ENCODE assay signal across 9 cellular contexts in the genomic region with DNA sequence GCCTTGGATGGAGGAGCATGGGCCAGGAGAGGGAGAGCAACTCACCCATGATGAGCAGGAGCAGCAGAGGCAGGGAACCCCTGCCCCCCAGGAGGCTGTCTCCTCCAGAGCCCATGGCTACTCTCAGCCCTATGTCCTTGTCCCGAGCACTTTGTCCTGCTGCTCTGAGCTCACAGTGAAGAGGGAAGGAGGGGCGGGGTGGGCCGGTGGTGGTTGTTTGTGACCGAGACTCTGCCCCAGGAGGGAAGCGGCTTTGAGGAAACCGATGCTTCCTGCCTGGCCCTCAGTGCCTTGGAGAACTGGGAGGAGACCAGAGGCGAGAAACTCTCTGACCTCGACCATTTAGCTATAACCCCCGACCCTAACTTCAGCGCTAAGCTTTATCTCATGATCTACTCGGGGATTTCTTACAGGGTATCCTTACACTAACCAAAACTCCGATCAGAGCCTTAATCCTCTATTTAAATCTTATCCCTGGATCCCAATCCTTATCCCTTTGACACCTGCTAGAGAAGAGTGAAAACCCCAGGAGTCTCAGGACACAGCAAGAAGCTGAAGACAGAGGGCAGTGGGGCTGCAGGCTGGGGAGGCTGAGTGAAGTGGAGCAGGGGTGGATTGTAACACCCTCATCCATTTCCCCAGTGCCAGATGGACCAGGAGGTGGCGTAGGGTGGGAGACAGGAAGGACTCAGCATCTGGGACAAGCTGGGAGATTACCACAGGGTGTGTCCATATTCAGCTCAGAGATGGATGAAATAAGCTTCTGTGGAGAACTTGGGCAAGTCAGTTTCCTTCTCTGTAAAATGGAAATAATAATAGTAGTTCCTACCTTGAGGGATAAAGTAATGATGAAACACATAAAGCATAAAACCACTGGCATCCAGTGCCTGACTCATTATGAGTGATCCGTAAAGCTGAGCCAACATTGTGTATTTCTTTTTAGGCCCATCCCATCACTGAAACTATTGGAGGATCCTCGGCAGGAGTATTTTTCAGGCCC. TPM values are rescaled to one million over a fixed set of nuclear protein-coding genes. Genes with fewer than 3 reads are reported as not detected.
DNase-seq lines count a peak whose midpoint lies in the region; FAIRE-seq and TF ChIP-seq lines count a peak whose summit lies in the region.
"Had no signal": no experiment of that assay in that cellular context is flagged by ENCODE, and none has a peak within 500 bp of the region (broad histone marks: within the 10 kb centered on the region; RNA-seq: fewer than 3 reads in every experiment).

A gene (minus strand): TSS at position 185 of the 1,000 bp plus-strand sequence. CDS start 70 bp downstream, at position 115.

- H3K27me3 ChIP-seq in bronchial epithelial cell (ENCODE audit: control insufficient read depth, insufficient read depth, low read length) (no peaks in the 10 kb centered on the region), small intestine (ENCODE audit: control insufficient read depth in 2 of 2, insufficient read depth in 2 of 2, low read length in 2 of 2) (no peaks in the 10 kb centered on the region)
- no peaks in the 10 kb centered on the region for H3K27me3 ChIP-seq in effector memory CD4-positive, alpha-beta T cell (replicated peaks; ENCODE audit: control insufficient read depth, insufficient read depth, low read length, poor library complexity, severe bottlenecking)

- FAIRE-seq in bronchial epithelial cell (lab: Jason Lieb, UNC) = peak; percentile 75
- FAIRE-seq in small intestine (lab: Jason Lieb, UNC) = no peak

- H3K4me3 ChIP-seq in bronchial epithelial cell (ENCODE audit: low read depth, low read length) = no peak within 1 kb of the TSS
- H3K4me3 ChIP-seq in effector memory CD4-positive, alpha-beta T cell (ENCODE audit: insufficient read depth, low read depth, low read length, poor library complexity, severe bottlenecking) = no peak within 1 kb of the TSS
- no peak within 1 kb of the TSS for H3K4me3 ChIP-seq in small intestine (ENCODE audit: low read depth in 1 of 2, low read length in 2 of 2)
- H3K4me3 ChIP-seq: SK-N-MC had no signal

- no peak for TF ChIP-seq CTCF in bronchial epithelial cell (IDR thresholded peaks at IDR 0.05; ENCODE audit: insufficient read depth, low read length, severe bottlenecking)

- H3K36me3 ChIP-seq in bronchial epithelial cell (ENCODE audit: control insufficient read depth, insufficient read depth, low read length) = no peaks in the 10 kb centered on the region
- H3K36me3 ChIP-seq in effector memory CD4-positive, alpha-beta T cell (ENCODE audit: control insufficient read depth, insufficient read depth, low read length) = no peaks in the 10 kb centered on the region
- no peaks in the 10 kb centered on the region for H3K36me3 ChIP-seq in small intestine (ENCODE audit: control insufficient read depth in 2 of 2, insufficient read depth in 2 of 2, low read length in 2 of 2)

- DNase-seq in HS-27A (ENCODE audit: low read depth) (peak; percentile 43), bronchial epithelial cell (ENCODE audit: low read depth) (peak; percentile 95), kidney tubule cell (ENCODE audit: low spot score) (peak; percentile 92), cortex of kidney (lab: John Stamatoyannopoulos, UW) (no peak), small intestine (no peak), OCI-M2 (lab: John Stamatoyannopoulos, UW; ENCODE audit: unreplicated experiment) (no peak)
- DNase-seq in effector memory CD4-positive, alpha-beta T cell = no peak

- 43 to 55% (median 45%) methylated on average over 15 of the region's 15 CpGs for WGBS in small intestine, 3 donors

- no peaks in the 10 kb centered on the region for H3K9me3 ChIP-seq in effector memory CD4-positive, alpha-beta T cell (ENCODE audit: control insufficient read depth, low read length)
- no peaks in the 10 kb centered on the region for H3K9me3 ChIP-seq in small intestine (ENCODE audit: control insufficient read depth, low read depth)

- peak within 1 kb of the TSS; percentile 90 for H3K27ac ChIP-seq in temporal lobe (ENCODE audit: low read depth, low read length)
- H3K27ac ChIP-seq in effector memory CD4-positive, alpha-beta T cell (ENCODE audit: insufficient read depth, low read length, poor library complexity, severe bottlenecking) = no peak within 1 kb of the TSS
- H3K27ac ChIP-seq in small intestine (ENCODE audit: low read depth in 1 of 2, low read length in 1 of 2) = peak within 1 kb of the TSS in 1 of 2 donors; percentile 71
- H3K27ac ChIP-seq: SK-N-MC had no signal

- no peaks in the 10 kb centered on the region for H3K4me1 ChIP-seq in effector memory CD4-positive, alpha-beta T cell (ENCODE audit: control insufficient read depth, insufficient read depth, low read length, poor library complexity, severe bottlenecking)
- H3K4me1 ChIP-seq in small intestine (ENCODE audit: control insufficient read depth in 2 of 2, insufficient read depth in 1 of 2, low read depth in 1 of 2, low read length in 1 of 2) = no peaks in the 10 kb centered on the region

RNA-seq across cellular contexts. Expression of the gene that starts here (rescaled TPM):
- total RNA-seq in bronchial epithelial cell (under 0.01 TPM in 1 of 2 replicates, not detected in the other), temporal lobe (3.9 TPM)
- 1 to 10 TPM in 2 of 3 donors, under 1 TPM in 1; 0.45 to 8.9 (median 1.4) TPM for polyA plus RNA-seq in small intestine

Comparison
In these comparisons a context has a peak if more than half of its experiments do, and no peak if none do; other contexts are left out.
1. Peak in DNase-seq in bronchial epithelial cell; RNA of the gene not detected or under 1 TPM.
2. DNase-seq: peak in HS-27A (single experiment) and kidney tubule cell (single experiment); none in effector memory CD4-positive, alpha-beta T cell (0 of 3), cortex of kidney (single experiment), small intestine (single experiment) and OCI-M2 (single experiment).